Comparison of ENCODE assay signal across 8 cellular contexts in the genomic region with DNA sequence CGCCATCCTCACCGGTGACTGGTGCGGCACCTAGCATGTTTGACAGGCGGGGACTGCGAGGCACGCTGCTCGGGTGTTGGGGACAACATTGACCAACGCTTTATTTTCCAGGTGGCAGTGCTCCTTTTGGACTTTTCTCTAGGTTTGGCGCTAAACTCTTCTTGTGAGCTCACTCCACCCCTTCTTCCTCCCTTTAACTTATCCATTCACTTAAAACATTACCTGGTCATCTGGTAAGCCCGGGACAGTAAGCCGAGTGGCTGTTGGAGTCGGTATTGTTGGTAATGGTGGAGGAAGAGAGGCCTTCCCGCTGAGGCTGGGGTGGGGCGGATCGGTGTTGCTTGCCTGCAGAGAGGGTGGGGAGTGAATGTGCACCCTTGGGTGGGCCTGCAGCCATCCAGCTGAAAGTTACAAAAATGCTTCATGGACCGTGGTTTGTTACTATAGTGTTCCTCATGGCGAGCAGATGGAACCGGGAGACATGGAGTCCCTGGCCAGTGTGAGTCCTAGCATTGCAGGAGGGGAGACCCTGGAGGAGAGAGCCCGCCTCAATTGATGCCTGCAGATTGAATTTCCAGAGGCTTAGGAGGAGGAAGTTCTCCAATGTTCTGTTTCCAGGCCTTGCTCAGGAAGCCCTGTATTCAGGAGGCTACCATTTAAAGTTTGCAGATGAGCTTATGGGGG. TPM values are rescaled to one million over a fixed set of nuclear protein-coding genes. Genes with fewer than 3 reads are reported as not detected.
A peak's percentile ranks its signal among the peaks of the same experiment; 100 is the strongest.
DNase-seq lines count a peak whose midpoint lies in the region; ATAC-seq and TF ChIP-seq lines count a peak whose summit lies in the region.

No MANE protein-coding gene starts in this region.

- H3K9me3 ChIP-seq in T-helper 17 cell (ENCODE audit: control insufficient read depth, low read length, poor library complexity, severe bottlenecking) (peaks cover 2% of the 10 kb centered on the region), mucosa of descending colon (no peaks in the 10 kb centered on the region)

- no peaks in the 10 kb centered on the region for H3K27me3 Mint-ChIP-seq in T-helper 17 cell

- peaks cover 25% of the 10 kb centered on the region for H3K36me3 Mint-ChIP-seq in T-helper 17 cell (ENCODE audit: low read depth)

- peak overlapping the region; percentile 100 for H3K4me3 Mint-ChIP-seq in T-helper 17 cell

- H3K27ac ChIP-seq in urinary bladder (ENCODE audit: low read depth): peak overlapping the region; percentile 98

- H3K27ac Mint-ChIP-seq in T-helper 17 cell: peak overlapping the region; percentile 100

- peak; percentile 15 for DNase-seq in DMS79 treated with DMSO at 0.1 percent for 48 hours (lab: John Stamatoyannopoulos, UW)
- no peak for DNase-seq in DMS79 (lab: John Stamatoyannopoulos, UW)
- no peak for DNase-seq in T-helper 17 cell
- DNase-seq in ecto neural progenitor cell (ENCODE audit: low spot score): peak; percentile 44
- DNase-seq in mucosa of descending colon: peak; percentile 54 to 58 (median 57)

- H3K4me1 Mint-ChIP-seq in T-helper 17 cell: peaks cover 69% of the 10 kb centered on the region

- H3K4me3 ChIP-seq in mucosa of descending colon (peak overlapping the region; percentile 81), urinary bladder (ENCODE audit: low read depth, low read length) (peak overlapping the region; percentile 87)

- peaks cover 37% of the 10 kb centered on the region for H3K4me1 ChIP-seq in mucosa of descending colon (ENCODE audit: low read depth)
- no peaks in the 10 kb centered on the region for H3K4me1 ChIP-seq in urinary bladder (ENCODE audit: insufficient read depth)

- WGBS in urinary bladder: 19% methylated on average over 19 of the region's 19 CpGs

- intact Hi-C loops in mucosa of descending colon (cut with DNase I, micrococcal nuclease): loop anchor here in 1 of 2 donors (5.0 kb wide), 1 partner anchor 79 kb away; no protein-coding TSS in a partner anchor

- no peaks in the 10 kb centered on the region for H3K36me3 ChIP-seq in mucosa of descending colon (ENCODE audit: low read depth)
- H3K36me3 ChIP-seq in urinary bladder (ENCODE audit: insufficient read depth): no peaks in the 10 kb centered on the region

- no peak for ATAC-seq in T-helper 17 cell
- ATAC-seq in mucosa of descending colon: no peak
- no peak for ATAC-seq in GM18870 (IDR thresholded peaks at IDR 0.05; ENCODE audit: unreplicated experiment)
- no peak for ATAC-seq in HG02840 (IDR thresholded peaks at IDR 0.05; ENCODE audit: low FRiP score, unreplicated experiment)

- no peak for TF ChIP-seq CTCF in mucosa of descending colon (IDR thresholded peaks at IDR 0.05)

RNA-seq across cellular contexts. Expression of gene NEAT1, which starts 1.1 kb away (rescaled TPM):
- total RNA-seq in T-helper 17 cell (100 to 1,000 TPM; 554 to 555 TPM), mucosa of descending colon (1,000 to 10,000 TPM; 1,133 to 1,409 (median 1,237) TPM), urinary bladder (104 TPM)
- 450 TPM for polyA plus RNA-seq in urinary bladder

RNA-seq across cellular contexts. Expression of gene FRMD8, which starts 37.2 kb away (rescaled TPM):
- total RNA-seq in T-helper 17 cell (10 to 100 TPM; 29.2 to 37.5 TPM), mucosa of descending colon (10 to 100 TPM; 27.1 to 44.1 (median 42.3) TPM), urinary bladder (17.3 TPM)
- polyA plus RNA-seq in urinary bladder: 26.3 TPM

RNA-seq across cellular contexts. Expression of gene SLC25A45, which starts 41.2 kb away (rescaled TPM):
- 10 to 100 TPM; 57.7 to 61.6 TPM for total RNA-seq in T-helper 17 cell
- total RNA-seq in mucosa of descending colon: 10 to 100 TPM in 2 of 3 donors, 1 to 10 TPM in 1; 8.0 to 10.5 (median 10.1) TPM
- total RNA-seq in urinary bladder: 5.0 TPM
- polyA plus RNA-seq in urinary bladder: 4.3 TPM

Comparison
In these comparisons a context has a peak if more than half of its experiments do, and no peak if none do; other contexts are left out.
1. DNase-seq: peak in DMS79 treated with DMSO at 0.1 percent for 48 hours (single experiment), ecto neural progenitor cell (single experiment) and mucosa of descending colon (3 of 3); none in DMS79 (single experiment) and T-helper 17 cell (0 of 3).